Comparison of ENCODE assay signal across 8 cellular contexts in genomic region chr11:117143390-117143789, GRCh38. TPM values are rescaled to one million over a fixed set of nuclear protein-coding genes. Genes with fewer than 3 reads are reported as not detected.
DNase-seq lines count a peak whose midpoint lies in the region; ATAC-seq and TF ChIP-seq lines count a peak whose summit lies in the region.

No MANE protein-coding gene starts in this region.

- H3K36me3 Mint-ChIP-seq in CD8-positive, alpha-beta T cell, result peaks cover 31% of the 10 kb centered on the region
- H3K36me3 Mint-ChIP-seq in activated T-cell treated with anti-CD3 and anti-CD28 coated beads, Interleukin-2, amount 50 U/mL, for 24 hours (ENCODE audit: low read depth), result peaks cover 39% of the 10 kb centered on the region
- H3K36me3 Mint-ChIP-seq in natural killer cell treated with Interleukin-12 subunit alpha and Interleukin-12 subunit beta and Interleukin-15 and Interleukin-18, amount 100 ng/mL, for 72 hours, result peaks cover 16% of the 10 kb centered on the region

- H3K27me3 ChIP-seq in CD8-positive, alpha-beta T cell (ENCODE audit: insufficient read depth, low read length), result no peaks in the 10 kb centered on the region
- H3K27me3 ChIP-seq in H7 (ENCODE audit: control insufficient read depth, insufficient read depth, low read length) (no peaks in the 10 kb centered on the region), transverse colon (no peaks in the 10 kb centered on the region)

- in situ Hi-C loops in transverse colon (cut with MboI; ENCODE audit: low pct_ligation_motif_present in 1 of 4, low pct_unique_long_range_greater_than_20kb in 1 of 4, low sequenced_read_pairs in 3 of 4), result no loop called here

- no peaks in the 10 kb centered on the region for H3K9me3 Mint-ChIP-seq in CD8-positive, alpha-beta T cell
- no peaks in the 10 kb centered on the region for H3K9me3 Mint-ChIP-seq in activated T-cell treated with anti-CD3 and anti-CD28 coated beads, Interleukin-2, amount 50 U/mL, for 24 hours
- H3K9me3 Mint-ChIP-seq in natural killer cell treated with Interleukin-12 subunit alpha and Interleukin-12 subunit beta and Interleukin-15 and Interleukin-18, amount 100 ng/mL, for 72 hours, result no peaks in the 10 kb centered on the region

- CTCF ChIA-PET in CD8-positive, alpha-beta T cell (lab: Charles Lee), result no interaction called here

- no peak for TF ChIP-seq EP300 in transverse colon (IDR thresholded peaks at IDR 0.05; ENCODE audit: low read depth)

- peak; percentile 43 for ATAC-seq in CD8-positive, alpha-beta T cell
- ATAC-seq in natural killer cell treated with Interleukin-12 subunit alpha and Interleukin-12 subunit beta and Interleukin-15 and Interleukin-18, amount 100 ng/mL, for 72 hours, result peak in 1 of 2 donors; percentile 50
- ATAC-seq in GM21737 (IDR thresholded peaks at IDR 0.05; ENCODE audit: unreplicated experiment), result no peak

- H3K4me3 Mint-ChIP-seq in CD8-positive, alpha-beta T cell, result peak overlapping the region; percentile 95
- peak overlapping the region; percentile 98 for H3K4me3 Mint-ChIP-seq in activated T-cell treated with anti-CD3 and anti-CD28 coated beads, Interleukin-2, amount 50 U/mL, for 24 hours
- H3K4me3 Mint-ChIP-seq in natural killer cell treated with Interleukin-12 subunit alpha and Interleukin-12 subunit beta and Interleukin-15 and Interleukin-18, amount 100 ng/mL, for 72 hours, result peak overlapping the region; percentile 89

- TF ChIP-seq POLR2A in transverse colon (IDR thresholded peaks at IDR 0.05), result no peak

- WGBS in transverse colon (ENCODE audit: low coverage in 1 of 2), 2 donors, result 2 to 3% methylated on average over 5 of the region's 5 CpGs

- peaks cover 40% of the 10 kb centered on the region for H3K4me1 Mint-ChIP-seq in CD8-positive, alpha-beta T cell (ENCODE audit: low read depth)
- peaks cover 40% of the 10 kb centered on the region for H3K4me1 Mint-ChIP-seq in activated T-cell treated with anti-CD3 and anti-CD28 coated beads, Interleukin-2, amount 50 U/mL, for 24 hours (ENCODE audit: low read depth)
- peaks cover 27 to 30% of the 10 kb centered on the region in 2 donors for H3K4me1 Mint-ChIP-seq in natural killer cell treated with Interleukin-12 subunit alpha and Interleukin-12 subunit beta and Interleukin-15 and Interleukin-18, amount 100 ng/mL, for 72 hours (ENCODE audit: low read depth in 2 of 2)

- H3K27me3 Mint-ChIP-seq in CD8-positive, alpha-beta T cell (ENCODE audit: low read depth), result peaks cover 5% of the 10 kb centered on the region
- H3K27me3 Mint-ChIP-seq in activated T-cell treated with anti-CD3 and anti-CD28 coated beads, Interleukin-2, amount 50 U/mL, for 24 hours, result peaks cover 22% of the 10 kb centered on the region
- peaks cover 12 to 18% of the 10 kb centered on the region in 2 donors for H3K27me3 Mint-ChIP-seq in natural killer cell treated with Interleukin-12 subunit alpha and Interleukin-12 subunit beta and Interleukin-15 and Interleukin-18, amount 100 ng/mL, for 72 hours

- POLR2A ChIA-PET in CD8-positive, alpha-beta T cell (lab: Charles Lee), result interaction anchor here (1.1 to 3.7 kb wide), 8 partner anchors 15 to 357 kb away, joined by 3 to 32 read pairs (median 6); partner anchors contain the start of genes PCSK7, RNF214 and SIDT2

- H3K27ac ChIP-seq in CD8-positive, alpha-beta T cell (ENCODE audit: low read depth, low read length), result peak overlapping the region; percentile 69
- H3K27ac ChIP-seq in transverse colon, result peak overlapping the region; percentile 93 to 98 (median 96)

- no peak for TF ChIP-seq CTCF in CD8-positive, alpha-beta T cell (IDR thresholded peaks at IDR 0.05)
- TF ChIP-seq CTCF in fibroblast of pulmonary artery (IDR thresholded peaks at IDR 0.05; ENCODE audit: low read length, missing control alignments), result no peak
- TF ChIP-seq CTCF in transverse colon (IDR thresholded peaks at IDR 0.05), result no peak

- H3K9me3 ChIP-seq in CD8-positive, alpha-beta T cell (ENCODE audit: low read length), result no peaks in the 10 kb centered on the region
- no peaks in the 10 kb centered on the region for H3K9me3 ChIP-seq in transverse colon

- peak overlapping the region; percentile 95 for H3K27ac Mint-ChIP-seq in CD8-positive, alpha-beta T cell
- H3K27ac Mint-ChIP-seq in activated T-cell treated with anti-CD3 and anti-CD28 coated beads, Interleukin-2, amount 50 U/mL, for 24 hours, result peak overlapping the region; percentile 95
- peak overlapping the region; percentile 75 to 93 for H3K27ac Mint-ChIP-seq in natural killer cell treated with Interleukin-12 subunit alpha and Interleukin-12 subunit beta and Interleukin-15 and Interleukin-18, amount 100 ng/mL, for 72 hours

- no peaks in the 10 kb centered on the region for H3K36me3 ChIP-seq in CD8-positive, alpha-beta T cell (ENCODE audit: insufficient read depth, low read length)
- peaks cover 9% of the 10 kb centered on the region for H3K36me3 ChIP-seq in H7 (replicated peaks; ENCODE audit: control insufficient read depth, insufficient read depth, low read length)
- H3K36me3 ChIP-seq in transverse colon, result peaks cover 0 to 11% (median 0%) of the 10 kb centered on the region in 4 donors

- peak overlapping the region; percentile 78 for H3K4me3 ChIP-seq in CD8-positive, alpha-beta T cell (ENCODE audit: low read depth, low read length)
- H3K4me3 ChIP-seq in H7 (ENCODE audit: insufficient read depth, low read depth, low read length), result peak overlapping the region; percentile 86
- peak overlapping the region; percentile 77 for H3K4me3 ChIP-seq in fibroblast of pulmonary artery (replicated peaks; ENCODE audit: low read depth, low read length)
- H3K4me3 ChIP-seq in transverse colon, result peak overlapping the region; percentile 47 to 96 (median 69)

- DNase-seq in CD8-positive, alpha-beta T cell, result peak in 3 of 7 experiments; percentile 12 to 30 (median 23)
- DNase-seq in H7 (peak; percentile 64), NCI-H345 treated with DMSO at 0.1 percent for 48 hours (lab: John Stamatoyannopoulos, UW; ENCODE audit: unreplicated experiment) (peak; percentile 61), fibroblast of pulmonary artery (ENCODE audit: low read depth) (peak; percentile 58), transverse colon (peak; percentile 58)
- peak; percentile 42 for DNase-seq in activated T-cell treated with anti-CD3 and anti-CD28 coated beads, Interleukin-2, amount 50 U/mL, for 24 hours
- no peak for DNase-seq in natural killer cell treated with Interleukin-12 subunit alpha and Interleukin-12 subunit beta and Interleukin-15 and Interleukin-18, amount 100 ng/mL, for 72 hours (ENCODE audit: low spot score)

- intact Hi-C loops in CD8-positive, alpha-beta T cell (cut with DNase I, micrococcal nuclease), result loop anchor here (1.0 to 10.0 kb wide), 4 partner anchors 35 to 371 kb away; partner anchors contain the start of genes CEP164 (in 2 of the 2), BUD13 (in 1 of the 2) and SIDT2 (in 1 of the 2)
- intact Hi-C loops in transverse colon (cut with DNase I; ENCODE audit: low total_unique reads), result no loop called here

- H3K4me1 ChIP-seq in CD8-positive, alpha-beta T cell (ENCODE audit: insufficient read depth, low read length), result peaks cover 16% of the 10 kb centered on the region
- H3K4me1 ChIP-seq in transverse colon, result peaks cover 18 to 42% (median 24%) of the 10 kb centered on the region in 4 donors

RNA-seq across cellular contexts. Expression of gene PAFAH1B2, which starts 0.7 kb away (rescaled TPM):
- total RNA-seq in CD8-positive, alpha-beta T cell, result 10 to 100 TPM; 52.1 to 55.9 TPM
- 138 and 159 TPM in 2 replicates for total RNA-seq in H7 (2014; rRNA removed; shearing (Covaris generic))
- 10 to 100 TPM; 60.6 to 76.7 TPM for total RNA-seq in natural killer cell treated with Interleukin-12 subunit alpha and Interleukin-12 subunit beta and Interleukin-15 and Interleukin-18, amount 100 ng/mL, for 72 hours
- total RNA-seq in transverse colon, result 10 to 100 TPM; 18.1 to 90.8 (median 78.3) TPM

RNA-seq across cellular contexts. Expression of gene SIDT2, which starts 35.2 kb away (rescaled TPM):
- total RNA-seq in CD8-positive, alpha-beta T cell, result 100 to 1,000 TPM; 133 to 134 TPM
- total RNA-seq in H7 (2014; rRNA removed; shearing (Covaris generic)), result 10.3 and 14.7 TPM in 2 replicates
- total RNA-seq in natural killer cell treated with Interleukin-12 subunit alpha and Interleukin-12 subunit beta and Interleukin-15 and Interleukin-18, amount 100 ng/mL, for 72 hours, result 10 to 100 TPM; 23.1 to 30.3 TPM
- 10 to 100 TPM; 68.1 to 95.0 (median 78.2) TPM for total RNA-seq in transverse colon

RNA-seq across cellular contexts. Expression of gene SIK3, which starts 45.2 kb away (rescaled TPM):
- 100 to 1,000 TPM in 1 of 2 experiments, 10 to 100 TPM in 1; 96.6 to 107 TPM for total RNA-seq in CD8-positive, alpha-beta T cell
- total RNA-seq in H7 (2014; rRNA removed; shearing (Covaris generic)), result 14.4 and 17.5 TPM in 2 replicates
- total RNA-seq in natural killer cell treated with Interleukin-12 subunit alpha and Interleukin-12 subunit beta and Interleukin-15 and Interleukin-18, amount 100 ng/mL, for 72 hours, result 100 to 1,000 TPM in 1 of 2 donors, 10 to 100 TPM in 1; 88.7 to 111 TPM
- total RNA-seq in transverse colon, result 10 to 100 TPM; 35.6 to 68.6 (median 38.9) TPM

RNA-seq across cellular contexts. Expression of gene TAGLN, which starts 55.8 kb away (rescaled TPM):
- total RNA-seq in CD8-positive, alpha-beta T cell, result 1 to 10 TPM; 9.4 to 9.8 TPM
- 188 and 343 TPM in 2 replicates for total RNA-seq in H7 (2014; rRNA removed; shearing (Covaris generic))
- 1 to 10 TPM; 4.8 to 7.4 TPM for total RNA-seq in natural killer cell treated with Interleukin-12 subunit alpha and Interleukin-12 subunit beta and Interleukin-15 and Interleukin-18, amount 100 ng/mL, for 72 hours
- 1,000 to 10,000 TPM in 3 of 4 donors, 100 to 1,000 TPM in 1; 899 to 4,235 (median 1,393) TPM for total RNA-seq in transverse colon
